Comparison of ENCODE assay signal across 2 cellular contexts in genomic region chr4:128558896-128559669, GRCh38.
TF ChIP-seq lines count a peak whose summit lies in the region.

No MANE protein-coding gene starts in this region.

TF ChIP-seq in GM23338, 12 proteins besides CTCF, POLR2A, EP300 and RAD21 (continued from another document):
- TF ChIP-seq, protein P1, sequence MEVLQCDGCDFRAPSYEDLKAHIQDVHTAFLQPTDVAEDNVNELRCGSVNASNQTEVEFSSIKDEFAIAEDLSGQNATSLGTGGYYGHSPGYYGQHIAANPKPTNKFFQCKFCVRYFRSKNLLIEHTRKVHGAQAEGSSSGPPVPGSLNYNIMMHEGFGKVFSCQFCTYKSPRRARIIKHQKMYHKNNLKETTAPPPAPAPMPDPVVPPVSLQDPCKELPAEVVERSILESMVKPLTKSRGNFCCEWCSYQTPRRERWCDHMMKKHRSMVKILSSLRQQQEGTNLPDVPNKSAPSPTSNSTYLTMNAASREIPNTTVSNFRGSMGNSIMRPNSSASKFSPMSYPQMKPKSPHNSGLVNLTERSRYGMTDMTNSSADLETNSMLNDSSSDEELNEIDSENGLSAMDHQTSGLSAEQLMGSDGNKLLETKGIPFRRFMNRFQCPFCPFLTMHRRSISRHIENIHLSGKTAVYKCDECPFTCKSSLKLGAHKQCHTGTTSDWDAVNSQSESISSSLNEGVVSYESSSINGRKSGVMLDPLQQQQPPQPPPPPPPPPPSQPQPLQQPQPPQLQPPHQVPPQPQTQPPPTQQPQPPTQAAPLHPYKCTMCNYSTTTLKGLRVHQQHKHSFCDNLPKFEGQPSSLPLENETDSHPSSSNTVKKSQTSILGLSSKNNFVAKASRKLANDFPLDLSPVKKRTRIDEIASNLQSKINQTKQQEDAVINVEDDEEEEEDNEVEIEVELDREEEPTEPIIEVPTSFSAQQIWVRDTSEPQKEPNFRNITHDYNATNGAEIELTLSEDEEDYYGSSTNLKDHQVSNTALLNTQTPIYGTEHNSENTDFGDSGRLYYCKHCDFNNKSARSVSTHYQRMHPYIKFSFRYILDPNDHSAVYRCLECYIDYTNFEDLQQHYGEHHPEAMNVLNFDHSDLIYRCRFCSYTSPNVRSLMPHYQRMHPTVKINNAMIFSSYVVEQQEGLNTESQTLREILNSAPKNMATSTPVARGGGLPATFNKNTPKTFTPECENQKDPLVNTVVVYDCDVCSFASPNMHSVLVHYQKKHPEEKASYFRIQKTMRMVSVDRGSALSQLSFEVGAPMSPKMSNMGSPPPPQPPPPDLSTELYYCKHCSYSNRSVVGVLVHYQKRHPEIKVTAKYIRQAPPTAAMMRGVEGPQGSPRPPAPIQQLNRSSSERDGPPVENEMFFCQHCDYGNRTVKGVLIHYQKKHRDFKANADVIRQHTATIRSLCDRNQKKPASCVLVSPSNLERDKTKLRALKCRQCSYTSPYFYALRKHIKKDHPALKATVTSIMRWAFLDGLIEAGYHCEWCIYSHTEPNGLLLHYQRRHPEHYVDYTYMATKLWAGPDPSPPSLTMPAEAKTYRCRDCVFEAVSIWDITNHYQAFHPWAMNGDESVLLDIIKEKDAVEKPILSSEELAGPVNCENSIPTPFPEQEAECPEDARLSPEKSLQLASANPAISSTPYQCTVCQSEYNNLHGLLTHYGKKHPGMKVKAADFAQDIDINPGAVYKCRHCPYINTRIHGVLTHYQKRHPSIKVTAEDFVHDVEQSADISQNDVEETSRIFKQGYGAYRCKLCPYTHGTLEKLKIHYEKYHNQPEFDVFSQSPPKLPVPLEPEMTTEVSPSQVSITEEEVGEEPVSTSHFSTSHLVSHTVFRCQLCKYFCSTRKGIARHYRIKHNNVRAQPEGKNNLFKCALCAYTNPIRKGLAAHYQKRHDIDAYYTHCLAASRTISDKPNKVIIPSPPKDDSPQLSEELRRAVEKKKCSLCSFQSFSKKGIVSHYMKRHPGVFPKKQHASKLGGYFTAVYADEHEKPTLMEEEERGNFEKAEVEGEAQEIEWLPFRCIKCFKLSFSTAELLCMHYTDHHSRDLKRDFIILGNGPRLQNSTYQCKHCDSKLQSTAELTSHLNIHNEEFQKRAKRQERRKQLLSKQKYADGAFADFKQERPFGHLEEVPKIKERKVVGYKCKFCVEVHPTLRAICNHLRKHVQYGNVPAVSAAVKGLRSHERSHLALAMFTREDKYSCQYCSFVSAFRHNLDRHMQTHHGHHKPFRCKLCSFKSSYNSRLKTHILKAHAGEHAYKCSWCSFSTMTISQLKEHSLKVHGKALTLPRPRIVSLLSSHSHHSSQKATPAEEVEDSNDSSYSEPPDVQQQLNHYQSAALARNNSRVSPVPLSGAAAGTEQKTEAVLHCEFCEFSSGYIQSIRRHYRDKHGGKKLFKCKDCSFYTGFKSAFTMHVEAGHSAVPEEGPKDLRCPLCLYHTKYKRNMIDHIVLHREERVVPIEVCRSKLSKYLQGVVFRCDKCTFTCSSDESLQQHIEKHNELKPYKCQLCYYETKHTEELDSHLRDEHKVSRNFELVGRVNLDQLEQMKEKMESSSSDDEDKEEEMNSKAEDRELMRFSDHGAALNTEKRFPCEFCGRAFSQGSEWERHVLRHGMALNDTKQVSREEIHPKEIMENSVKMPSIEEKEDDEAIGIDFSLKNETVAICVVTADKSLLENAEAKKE (CRISPR knock-in tag; IDR thresholded peaks at IDR 0.05) = no peak
- no peak for TF ChIP-seq ETS1 (IDR thresholded peaks at IDR 0.05)
- no peak for TF ChIP-seq EZH2 (IDR thresholded peaks at IDR 0.05; ENCODE audit: low read depth, unreplicated experiment)
- TF ChIP-seq ZNF114 (CRISPR knock-in tag; IDR thresholded peaks at IDR 0.05) = no peak
- TF ChIP-seq CREB1 (CRISPR knock-in tag; IDR thresholded peaks at IDR 0.05; ENCODE audit: low read depth) = no peak
- TF ChIP-seq, protein P2, sequence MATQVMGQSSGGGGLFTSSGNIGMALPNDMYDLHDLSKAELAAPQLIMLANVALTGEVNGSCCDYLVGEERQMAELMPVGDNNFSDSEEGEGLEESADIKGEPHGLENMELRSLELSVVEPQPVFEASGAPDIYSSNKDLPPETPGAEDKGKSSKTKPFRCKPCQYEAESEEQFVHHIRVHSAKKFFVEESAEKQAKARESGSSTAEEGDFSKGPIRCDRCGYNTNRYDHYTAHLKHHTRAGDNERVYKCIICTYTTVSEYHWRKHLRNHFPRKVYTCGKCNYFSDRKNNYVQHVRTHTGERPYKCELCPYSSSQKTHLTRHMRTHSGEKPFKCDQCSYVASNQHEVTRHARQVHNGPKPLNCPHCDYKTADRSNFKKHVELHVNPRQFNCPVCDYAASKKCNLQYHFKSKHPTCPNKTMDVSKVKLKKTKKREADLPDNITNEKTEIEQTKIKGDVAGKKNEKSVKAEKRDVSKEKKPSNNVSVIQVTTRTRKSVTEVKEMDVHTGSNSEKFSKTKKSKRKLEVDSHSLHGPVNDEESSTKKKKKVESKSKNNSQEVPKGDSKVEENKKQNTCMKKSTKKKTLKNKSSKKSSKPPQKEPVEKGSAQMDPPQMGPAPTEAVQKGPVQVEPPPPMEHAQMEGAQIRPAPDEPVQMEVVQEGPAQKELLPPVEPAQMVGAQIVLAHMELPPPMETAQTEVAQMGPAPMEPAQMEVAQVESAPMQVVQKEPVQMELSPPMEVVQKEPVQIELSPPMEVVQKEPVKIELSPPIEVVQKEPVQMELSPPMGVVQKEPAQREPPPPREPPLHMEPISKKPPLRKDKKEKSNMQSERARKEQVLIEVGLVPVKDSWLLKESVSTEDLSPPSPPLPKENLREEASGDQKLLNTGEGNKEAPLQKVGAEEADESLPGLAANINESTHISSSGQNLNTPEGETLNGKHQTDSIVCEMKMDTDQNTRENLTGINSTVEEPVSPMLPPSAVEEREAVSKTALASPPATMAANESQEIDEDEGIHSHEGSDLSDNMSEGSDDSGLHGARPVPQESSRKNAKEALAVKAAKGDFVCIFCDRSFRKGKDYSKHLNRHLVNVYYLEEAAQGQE (IDR thresholded peaks at IDR 0.05; ENCODE audit: unreplicated experiment) = no peak
- no peak for TF ChIP-seq STAT1 (IDR thresholded peaks at IDR 0.05; ENCODE audit: unreplicated experiment)

TF ChIP-seq in HepG2, 621 proteins besides CTCF, POLR2A, EP300 and RAD21 (continued from another document):
- TF ChIP-seq, protein P3, sequence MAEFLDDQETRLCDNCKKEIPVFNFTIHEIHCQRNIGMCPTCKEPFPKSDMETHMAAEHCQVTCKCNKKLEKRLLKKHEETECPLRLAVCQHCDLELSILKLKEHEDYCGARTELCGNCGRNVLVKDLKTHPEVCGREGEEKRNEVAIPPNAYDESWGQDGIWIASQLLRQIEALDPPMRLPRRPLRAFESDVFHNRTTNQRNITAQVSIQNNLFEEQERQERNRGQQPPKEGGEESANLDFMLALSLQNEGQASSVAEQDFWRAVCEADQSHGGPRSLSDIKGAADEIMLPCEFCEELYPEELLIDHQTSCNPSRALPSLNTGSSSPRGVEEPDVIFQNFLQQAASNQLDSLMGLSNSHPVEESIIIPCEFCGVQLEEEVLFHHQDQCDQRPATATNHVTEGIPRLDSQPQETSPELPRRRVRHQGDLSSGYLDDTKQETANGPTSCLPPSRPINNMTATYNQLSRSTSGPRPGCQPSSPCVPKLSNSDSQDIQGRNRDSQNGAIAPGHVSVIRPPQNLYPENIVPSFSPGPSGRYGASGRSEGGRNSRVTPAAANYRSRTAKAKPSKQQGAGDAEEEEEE (CRISPR knock-in tag; IDR thresholded peaks at IDR 0.05; ENCODE audit: borderline replicate concordance) = no peak
